2 cellular contexts compared by ENCODE assay signal in genomic region chr1:27102134-27102706, GRCh38.
TF ChIP-seq lines count a peak whose summit lies in the region.

No MANE protein-coding gene starts in this region.

TF ChIP-seq in IMR-90, 13 proteins besides CTCF, POLR2A, EP300 and RAD21:
- TF ChIP-seq BHLHE40 (IDR thresholded peaks at IDR 0.05; ENCODE audit: low read depth, low read length), result no peak
- TF ChIP-seq RCOR1 (IDR thresholded peaks at IDR 0.05; ENCODE audit: insufficient replicate concordance, low read length), result no peak
- no peak for TF ChIP-seq MXI1 (IDR thresholded peaks at IDR 0.05; ENCODE audit: borderline replicate concordance, low read depth, low read length)
- no peak for TF ChIP-seq CEBPB (IDR thresholded peaks at IDR 0.05; ENCODE audit: low read depth, low read length)
- no peak for TF ChIP-seq CHD1 (IDR thresholded peaks at IDR 0.05; ENCODE audit: low read depth, low read length)
- no peak for TF ChIP-seq RFX5 (IDR thresholded peaks at IDR 0.05; ENCODE audit: low read depth, low read length)
- TF ChIP-seq ELK1 (IDR thresholded peaks at IDR 0.05; ENCODE audit: borderline replicate concordance, low read depth, low read length), result no peak
- no peak for TF ChIP-seq NFE2L2 (IDR thresholded peaks at IDR 0.05; ENCODE audit: low read depth, low read length)

TF ChIP-seq in H1, 55 proteins besides CTCF, POLR2A, EP300 and RAD21:
- TF ChIP-seq HDAC2 (IDR thresholded peaks at IDR 0.05; ENCODE audit: borderline replicate concordance in 1 of 2, low read depth in 2 of 2, low read length in 2 of 2), result no peak
- TF ChIP-seq SUZ12 (IDR thresholded peaks at IDR 0.05; ENCODE audit: low read length), result no peak
- TF ChIP-seq E2F6 (IDR thresholded peaks at IDR 0.05), result no peak
- TF ChIP-seq NRF1 (IDR thresholded peaks at IDR 0.05; ENCODE audit: low read depth, low read length), result no peak
- TF ChIP-seq CEBPB (IDR thresholded peaks at IDR 0.05; ENCODE audit: low read depth, low read length), result no peak
- no peak for TF ChIP-seq CHD7 (IDR thresholded peaks at IDR 0.05; ENCODE audit: insufficient replicate concordance, low read length)
- TF ChIP-seq HDAC6 (IDR thresholded peaks at IDR 0.05; ENCODE audit: low read depth, low read length), result no peak
- TF ChIP-seq SIX5 (IDR thresholded peaks at IDR 0.05; ENCODE audit: low read depth, low read length), result no peak
- TF ChIP-seq SIRT6 (IDR thresholded peaks at IDR 0.05; ENCODE audit: low read length), result no peak
- no peak for TF ChIP-seq TAF1 (IDR thresholded peaks at IDR 0.05; ENCODE audit: low read depth, low read length)
- no peak for TF ChIP-seq POU5F1 (IDR thresholded peaks at IDR 0.05; ENCODE audit: low read depth, low read length)
- no peak for TF ChIP-seq KDM4A (IDR thresholded peaks at IDR 0.05; ENCODE audit: low read depth, low read length, severe bottlenecking)
- no peak for TF ChIP-seq CHD1 (IDR thresholded peaks at IDR 0.05; ENCODE audit: low read depth, low read length)
- no peak for TF ChIP-seq RNF2 (IDR thresholded peaks at IDR 0.05; ENCODE audit: borderline replicate concordance, low read depth, low read length, missing control alignments, poor library complexity, severe bottlenecking)
- TF ChIP-seq ASH2L (IDR thresholded peaks at IDR 0.05; ENCODE audit: low read length), result no peak
- TF ChIP-seq POLR2AphosphoS5 (IDR thresholded peaks at IDR 0.05; ENCODE audit: low read depth, low read length), result no peak
- no peak for TF ChIP-seq BCL11A (IDR thresholded peaks at IDR 0.05; ENCODE audit: low read depth in 2 of 2, low read length in 2 of 2)
- TF ChIP-seq SRF (IDR thresholded peaks at IDR 0.05; ENCODE audit: low read depth, low read length), result no peak
